Comparison of ENCODE assay signal across 9 cellular contexts in genomic region chr15:71162309-71162708, GRCh38.
"Had no signal": no experiment of that assay in that cellular context is flagged by ENCODE, and none has a peak within 500 bp of the region (broad histone marks: within the 10 kb centered on the region; RNA-seq: fewer than 3 reads in every experiment).

No MANE protein-coding gene starts in this region.

- H3K4me1 ChIP-seq: HAP-1 had no signal

- H3K4me3 ChIP-seq: GM23248, GM23338, HAP-1 had no signal

- H3K4me1 Mint-ChIP-seq: GM23338 had no signal

- H2AFZ ChIP-seq: GM23248, GM23338 had no signal

- H3K9ac ChIP-seq: GM23248 had no signal

- H3K27ac Mint-ChIP-seq: GM23338, H9, HFFc6 had no signal

- DNase-seq: GM23248, GOT3, H7, H9, HCEC 1CT, HFFc6 had no signal

- H3K36me3 ChIP-seq: HAP-1 had no signal

- H3K4me3 Mint-ChIP-seq: GM23338, H9, HFFc6 had no signal

- ATAC-seq: GM23338, HCT116 had no signal

- H3K27ac ChIP-seq: GM23248 had no signal

- H3K4me2 ChIP-seq: GM23338 had no signal
